ENCODE assay signal across 8 cellular contexts in the genomic region with DNA sequence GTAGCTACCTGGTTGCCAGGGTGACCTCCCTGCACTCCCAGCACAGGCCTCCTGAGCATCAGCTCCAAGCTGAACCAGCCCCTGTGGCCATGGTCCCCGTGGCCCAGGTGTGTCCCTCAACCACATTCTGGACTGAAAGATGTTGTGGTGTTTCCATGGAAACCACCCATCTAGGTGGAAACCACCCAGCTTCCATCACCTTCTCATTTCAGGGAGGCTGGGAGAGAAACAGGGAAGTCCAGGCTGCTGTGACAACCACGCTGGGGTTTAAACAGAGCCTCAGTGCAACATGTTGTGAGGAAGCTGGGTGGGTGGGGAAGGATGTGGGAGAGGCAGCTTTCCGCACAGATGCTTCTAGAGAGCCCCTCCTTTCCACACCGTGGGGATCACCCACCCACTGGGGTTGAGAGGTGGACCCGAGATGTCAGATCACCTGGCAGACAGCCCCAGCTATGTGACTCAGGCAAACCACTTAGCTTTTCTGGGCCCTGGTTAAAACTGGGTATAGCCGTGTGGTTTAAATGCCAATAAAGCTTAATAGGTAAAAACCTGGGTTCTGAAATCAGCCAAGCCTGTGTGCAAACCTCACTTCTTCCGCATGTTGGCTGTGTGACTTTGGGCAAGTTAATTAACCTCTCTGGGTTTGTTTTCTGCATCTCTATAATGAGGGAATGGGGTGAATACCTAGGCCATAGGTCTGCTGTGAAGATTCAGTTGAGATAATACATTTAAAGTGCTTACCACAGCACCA. TPM values are rescaled to one million over a fixed set of nuclear protein-coding genes. Genes with fewer than 3 reads are reported as not detected.
DNase-seq lines count a peak whose midpoint lies in the region; ATAC-seq and TF ChIP-seq lines count a peak whose summit lies in the region.

No MANE protein-coding gene starts in this region.

- peaks cover 4% of the 10 kb centered on the region for H3K27me3 Mint-ChIP-seq in HFFc6 (ENCODE audit: insufficient read depth)

- H3K79me2 ChIP-seq in OCI-LY3 (ENCODE audit: low read length): peaks cover 9% of the 10 kb centered on the region

- TF ChIP-seq CTCF in OCI-LY3 (IDR thresholded peaks at IDR 0.05; ENCODE audit: low read depth, low read length) (no peak), HFFc6 (IDR thresholded peaks at IDR 0.05) (no peak)

- no peak overlapping the region for H3K4me3 ChIP-seq in BLaER1 treated with 17β-estradiol and CSF1 and Interleukin-3, amounts not matched to agents 10 nM and 100 nM
- H3K4me3 ChIP-seq in OCI-LY3 (ENCODE audit: low read length): no peak overlapping the region

- DNase-seq in activated naive CD4-positive, alpha-beta T cell treated with anti-CD3 and anti-CD28 coated beads, Interleukin-2, amount 50 U/mL, for 72 hours (ENCODE audit: low spot score in 2 of 2): peak; percentile 36 to 85
- peak; percentile 35 for DNase-seq in stimulated activated CD8-positive, alpha-beta memory T cell treated with anti-CD3 and anti-CD28 coated beads, Interleukin-15, amount 100 ng/mL, for 1 hour (ENCODE audit: low read depth)
- DNase-seq in islet precursor cell: no peak
- no peak for DNase-seq in NCI-H1092 (lab: John Stamatoyannopoulos, UW)
- no peak for DNase-seq in HFFc6

- peak overlapping the region in 8 of 11 experiments; percentile 3 to 51 (median 26); a peak in 10 of 22 replicates for H3K9ac ChIP-seq in BLaER1 treated with 17β-estradiol and CSF1 and Interleukin-3, amounts not matched to agents 10 nM and 100 nM
- peak overlapping the region; percentile 39 for H3K9ac ChIP-seq in OCI-LY3 (ENCODE audit: low read length)

- no peaks in the 10 kb centered on the region for H3K9me3 ChIP-seq in BLaER1 treated with 17β-estradiol and CSF1 and Interleukin-3, amounts not matched to agents 10 nM and 100 nM (replicated peaks in 1 of 11)
- H3K9me3 ChIP-seq in OCI-LY3 (ENCODE audit: insufficient read depth, low read length): no peaks in the 10 kb centered on the region

- H3K4me2 ChIP-seq in BLaER1 treated with 17β-estradiol and CSF1 and Interleukin-3, amounts not matched to agents 10 nM and 100 nM: peak overlapping the region; percentile 67 to 96 (median 87)
- peak overlapping the region; percentile 25 for H3K4me2 ChIP-seq in OCI-LY3 (ENCODE audit: low read length)

- peaks cover 0 to 12% (median 0%) of the 10 kb centered on the region in 11 experiments; a peak in 6 of 22 replicates for H3K36me3 ChIP-seq in BLaER1 treated with 17β-estradiol and CSF1 and Interleukin-3, amounts not matched to agents 10 nM and 100 nM
- H3K36me3 ChIP-seq in OCI-LY3 (replicated peaks; ENCODE audit: low read depth, low read length): peaks cover 57% of the 10 kb centered on the region

- H3K4me3 Mint-ChIP-seq in HFFc6: no peak overlapping the region

- ATAC-seq in GM21390 (IDR thresholded peaks at IDR 0.05; ENCODE audit: unreplicated experiment): peak; percentile 34
- ATAC-seq in activated naive CD4-positive, alpha-beta T cell treated with anti-CD3 and anti-CD28 coated beads, Interleukin-2, amount 50 U/mL, for 72 hours: peak; percentile 72 to 76

- H3K9me3 Mint-ChIP-seq in activated naive CD4-positive, alpha-beta T cell treated with anti-CD3 and anti-CD28 coated beads, Interleukin-2, amount 50 U/mL, for 72 hours: no peaks in the 10 kb centered on the region
- no peaks in the 10 kb centered on the region for H3K9me3 Mint-ChIP-seq in HFFc6

- H3K4me1 Mint-ChIP-seq in HFFc6 (ENCODE audit: low read depth): peaks cover 17% of the 10 kb centered on the region

- no peaks in the 10 kb centered on the region for H3K27me3 ChIP-seq in BLaER1 treated with 17β-estradiol and CSF1 and Interleukin-3, amounts not matched to agents 10 nM and 100 nM
- no peaks in the 10 kb centered on the region for H3K27me3 ChIP-seq in OCI-LY3 (ENCODE audit: low read depth, low read length)

- no peak overlapping the region for H2AFZ ChIP-seq in OCI-LY3 (ENCODE audit: low read depth, low read length)

- peaks cover 68 to 100% (median 100%) of the 10 kb centered on the region in 10 experiments for H3K4me1 ChIP-seq in BLaER1 treated with 17β-estradiol and CSF1 and Interleukin-3, amounts not matched to agents 10 nM and 100 nM
- H3K4me1 ChIP-seq in OCI-LY3 (ENCODE audit: low read length): peaks cover 97% of the 10 kb centered on the region

- H3K36me3 Mint-ChIP-seq in activated naive CD4-positive, alpha-beta T cell treated with anti-CD3 and anti-CD28 coated beads, Interleukin-2, amount 50 U/mL, for 72 hours: peaks cover 29 to 40% of the 10 kb centered on the region in 2 donors
- H3K36me3 Mint-ChIP-seq in HFFc6 (ENCODE audit: low read depth): 0 out of 2 replicates have a peak, but pooled peaks cover 2% of the 10 kb centered on the region

- H3K27ac Mint-ChIP-seq in activated naive CD4-positive, alpha-beta T cell treated with anti-CD3 and anti-CD28 coated beads, Interleukin-2, amount 50 U/mL, for 72 hours: peak overlapping the region; percentile 70 to 78
- H3K27ac Mint-ChIP-seq in HFFc6: no peak overlapping the region

- H3K27ac ChIP-seq in BLaER1 treated with 17β-estradiol and CSF1 and Interleukin-3, amounts not matched to agents 10 nM and 100 nM: peak overlapping the region in 10 of 11 experiments; percentile 9 to 76 (median 51); a peak in 17 of 22 replicates
- peak overlapping the region; percentile 92 for H3K27ac ChIP-seq in OCI-LY3 (ENCODE audit: low read length)

- peaks cover 0 to 20% (median 6%) of the 10 kb centered on the region in 11 experiments; a peak in 6 of 22 replicates for H4K20me1 ChIP-seq in BLaER1 treated with 17β-estradiol and CSF1 and Interleukin-3, amounts not matched to agents 10 nM and 100 nM
- no peaks in the 10 kb centered on the region for H4K20me1 ChIP-seq in OCI-LY3 (ENCODE audit: insufficient read depth, low read length)

RNA-seq across cellular contexts. Expression of gene CD82, which starts 46.4 kb away (rescaled TPM):
- total RNA-seq in activated naive CD4-positive, alpha-beta T cell treated with anti-CD3 and anti-CD28 coated beads, Interleukin-2, amount 50 U/mL, for 72 hours: 100 to 1,000 TPM; 270 to 324 TPM
- 10 to 100 TPM; 17.3 to 31.7 (median 20.7) TPM for total RNA-seq in HFFc6 (2021; fragmentation: NEBNext Ultra II Directional; extraction: Animal tissue kit (Norgen Biotek cat#: 25700))

Comparison
In these comparisons a context has a peak if more than half of its experiments do, and no peak if none do; other contexts are left out.
1. DNase-seq: peak in activated naive CD4-positive, alpha-beta T cell treated with anti-CD3 and anti-CD28 coated beads, Interleukin-2, amount 50 U/mL, for 72 hours (2 of 2) and stimulated activated CD8-positive, alpha-beta memory T cell treated with anti-CD3 and anti-CD28 coated beads, Interleukin-15, amount 100 ng/mL, for 1 hour (single experiment); none in islet precursor cell (single experiment), NCI-H1092 (single experiment) and HFFc6 (single experiment).
2. RNA of gene CD82, which starts 46.4 kb away (total RNA-seq): 270 to 324 TPM in activated naive CD4-positive, alpha-beta T cell treated with anti-CD3 and anti-CD28 coated beads, Interleukin-2, amount 50 U/mL, for 72 hours; 17.3 to 31.7 TPM in HFFc6; every median in the first group is over 4 times any median in the second.